19 cellular contexts compared by ENCODE assay signal in the genomic region with DNA sequence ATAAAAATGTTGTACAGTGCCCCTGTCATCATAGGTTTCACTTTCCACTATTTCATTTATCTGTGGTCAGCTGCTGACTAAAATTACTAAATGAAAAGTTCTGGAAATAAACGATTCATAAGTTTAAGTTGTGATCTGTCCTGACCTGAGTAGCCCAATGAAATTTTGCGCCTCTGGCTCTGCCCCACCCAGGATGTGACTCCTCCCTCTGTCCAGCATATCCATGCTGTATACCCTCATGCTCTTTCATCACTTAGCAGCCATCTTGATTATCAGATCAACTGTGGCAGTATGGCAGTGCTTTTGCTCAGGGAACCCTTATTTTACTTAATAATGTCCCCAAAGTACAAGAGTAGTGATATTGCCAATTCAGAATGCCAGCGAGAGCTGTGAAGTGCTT.
"Had no signal": no experiment of that assay in that cellular context is flagged by ENCODE, and none has a peak within 500 bp of the region (broad histone marks: within the 10 kb centered on the region; RNA-seq: fewer than 3 reads in every experiment).

No MANE protein-coding gene starts in this region.

- H3K4me3 ChIP-seq: colonic mucosa, gastroesophageal sphincter, heart right ventricle, lower lobe of right lung, prostate gland, skin epidermis, suprapubic skin had no signal

- H3K9me3 ChIP-seq: colonic mucosa, gastroesophageal sphincter, heart right ventricle, lower lobe of right lung, prostate gland, suprapubic skin had no signal

- H3K4me1 Mint-ChIP-seq: activated CD4-positive, alpha-beta T cell treated with anti-CD3 and anti-CD28 coated beads, Interleukin-2, amount 10 ng/mL, durations not matched to agents 7 days and 5 days; brain; nephron progenitor cell had no signal

- H3K36me3 ChIP-seq: colonic mucosa, gastroesophageal sphincter, heart right ventricle, lower lobe of right lung, prostate gland, suprapubic skin, WERI-Rb-1 had no signal

- H3K27ac Mint-ChIP-seq: activated CD4-positive, alpha-beta T cell treated with anti-CD3 and anti-CD28 coated beads, Interleukin-2, amount 10 ng/mL, durations not matched to agents 7 days and 5 days; activated CD8-positive, alpha-beta memory T cell treated with anti-CD3 and anti-CD28 coated beads, Interleukin-2, amount 10 ng/mL, durations not matched to agents 7 days and 5 days; brain; mesothelial cell of epicardium; nephron progenitor cell; T-helper 1 cell treated with Interleukin-12 subunit alpha and Interleukin-12 subunit beta and Interleukin-4 antibody, amounts not matched to agents 30 μg/mL and 1 μg/mL, for 36 hours had no signal

- H3K27me3 ChIP-seq: colonic mucosa, gastroesophageal sphincter, suprapubic skin had no signal

- H3K27ac ChIP-seq: colonic mucosa, gastroesophageal sphincter, heart right ventricle, lower lobe of right lung, prostate gland, skin epidermis, suprapubic skin, WERI-Rb-1 had no signal

- DNase-seq: activated CD4-positive, alpha-beta T cell treated with anti-CD3 and anti-CD28 coated beads, Interleukin-2, amount 10 ng/mL, durations not matched to agents 7 days and 5 days; activated CD8-positive, alpha-beta memory T cell treated with anti-CD3 and anti-CD28 coated beads, Interleukin-2, amount 10 ng/mL, durations not matched to agents 7 days and 5 days; activated naive CD4-positive, alpha-beta T cell; central memory CD4-positive, alpha-beta T cell; colonic mucosa; heart right ventricle; left cardiac atrium; lower lobe of right lung; nephron progenitor cell; right cardiac atrium; stimulated activated naive CD4-positive, alpha-beta T cell; WERI-Rb-1 had no signal

- H3K4me1 ChIP-seq: colonic mucosa, gastroesophageal sphincter, heart right ventricle, lower lobe of right lung, prostate gland, suprapubic skin had no signal

- H3K27me3 Mint-ChIP-seq: activated CD4-positive, alpha-beta T cell treated with anti-CD3 and anti-CD28 coated beads, Interleukin-2, amount 10 ng/mL, durations not matched to agents 7 days and 5 days; activated CD8-positive, alpha-beta memory T cell treated with anti-CD3 and anti-CD28 coated beads, Interleukin-2, amount 10 ng/mL, durations not matched to agents 7 days and 5 days; brain had no signal

- H3K4me3 Mint-ChIP-seq: activated CD4-positive, alpha-beta T cell treated with anti-CD3 and anti-CD28 coated beads, Interleukin-2, amount 10 ng/mL, durations not matched to agents 7 days and 5 days; activated CD8-positive, alpha-beta memory T cell treated with anti-CD3 and anti-CD28 coated beads, Interleukin-2, amount 10 ng/mL, durations not matched to agents 7 days and 5 days; brain; mesothelial cell of epicardium; nephron progenitor cell; T-helper 1 cell treated with Interleukin-12 subunit alpha and Interleukin-12 subunit beta and Interleukin-4 antibody, amounts not matched to agents 30 μg/mL and 1 μg/mL, for 36 hours had no signal
